ENCODE assay signal across 19 cellular contexts in genomic region chr1:202140833-202141232, GRCh38. TPM values are rescaled to one million over a fixed set of nuclear protein-coding genes. Genes with fewer than 3 reads are reported as not detected.
DNase-seq lines count a peak whose midpoint lies in the region; ATAC-seq and TF ChIP-seq lines count a peak whose summit lies in the region.
"Had no signal": no experiment of that assay in that cellular context is flagged by ENCODE, and none has a peak within 500 bp of the region (broad histone marks: within the 10 kb centered on the region; RNA-seq: fewer than 3 reads in every experiment).

No MANE protein-coding gene starts in this region.

- POLR2A ChIA-PET in Panc1 (lab: Charles Lee): no interaction called here

- ATAC-seq in Panc1 (no peak), lower lobe of right lung (no peak), HG02840 (IDR thresholded peaks at IDR 0.05; ENCODE audit: low FRiP score, unreplicated experiment) (no peak), foreskin keratinocyte (no peak), GM18909 (IDR thresholded peaks at IDR 0.05; ENCODE audit: poor library complexity, unreplicated experiment) (no peak)

- intact Hi-C loops in Panc1 (cut with micrococcal nuclease; ENCODE audit: unreplicated experiment) (no loop called here), lower lobe of right lung (cut with DNase I) (no loop called here), tibial artery (cut with DNase I; ENCODE audit: low total_unique reads) (loop anchor here (10.0 kb wide), 1 partner anchor 256 kb away; the partner anchor contains the start of gene SHISA4)

- H3K36me3 Mint-ChIP-seq in activated T-cell treated with anti-CD3 and anti-CD28 coated beads, Interleukin-2, amount 50 U/mL, for 24 hours (ENCODE audit: low read depth): peaks cover 48% of the 10 kb centered on the region

- H3K4me1 ChIP-seq in Panc1 (ENCODE audit: control insufficient read depth, insufficient read depth, low read length): peaks cover 15% of the 10 kb centered on the region
- H3K4me1 ChIP-seq in lower lobe of right lung: peaks cover 38% of the 10 kb centered on the region
- H3K4me1 ChIP-seq in tibial artery: peaks cover 0 to 41% (median 26%) of the 10 kb centered on the region in 4 donors
- H3K4me1 ChIP-seq in foreskin keratinocyte: peaks cover 6% of the 10 kb centered on the region

- no peaks in the 10 kb centered on the region for H3K9me3 ChIP-seq in Panc1 (ENCODE audit: control insufficient read depth, insufficient read depth, low read depth, low read length)
- no peaks in the 10 kb centered on the region for H3K9me3 ChIP-seq in lower lobe of right lung
- H3K9me3 ChIP-seq in tibial artery: no peaks in the 10 kb centered on the region
- H3K9me3 ChIP-seq: BLaER1 treated with 17β-estradiol and CSF1 and Interleukin-3, amounts not matched to agents 10 nM and 100 nM had no signal

- DNase-seq in activated T-cell treated with anti-CD3 and anti-CD28 coated beads, Interleukin-2, amount 50 U/mL, for 24 hours: no peak
- no peak for DNase-seq in activated T-cell treated with anti-CD3 and anti-CD28 coated beads for 4 hours
- no peak for DNase-seq in Panc1 (ENCODE audit: low read depth, low spot score)
- no peak for DNase-seq in lower lobe of right lung
- DNase-seq in tibial artery: no peak
- no peak for DNase-seq in foreskin keratinocyte
- DNase-seq: DMS79 treated with DMSO at 0.1 percent for 48 hours, GDM1, NCI-H187 treated with DMSO at 0.1 percent for 48 hours, NCI-H2171, NCI-H82, SHP77 treated with DMSO at 0.1 percent for 48 hours had no signal

- no peaks in the 10 kb centered on the region for H3K27me3 Mint-ChIP-seq in activated T-cell treated with anti-CD3 and anti-CD28 coated beads, Interleukin-2, amount 50 U/mL, for 24 hours

- H3K4me3 ChIP-seq in Panc1 (ENCODE audit: low read depth in 2 of 2, low read length in 2 of 2) (no peak overlapping the region), lower lobe of right lung (no peak overlapping the region), tibial artery (no peak overlapping the region)
- H3K4me3 ChIP-seq: BLaER1 treated with 17β-estradiol and CSF1 and Interleukin-3, amounts not matched to agents 10 nM and 100 nM had no signal

- peaks cover 2% of the 10 kb centered on the region; the same call in 1 of the 2 replicates for H3K36me3 ChIP-seq in Panc1 (ENCODE audit: control insufficient read depth, insufficient read depth, low read length)
- H3K36me3 ChIP-seq in lower lobe of right lung: peaks cover 40% of the 10 kb centered on the region
- H3K36me3 ChIP-seq in tibial artery: peaks cover 0 to 26% (median 6%) of the 10 kb centered on the region in 3 donors

- H3K27ac ChIP-seq in Panc1 (ENCODE audit: low read length) (no peak overlapping the region), lower lobe of right lung (peak overlapping the region; percentile 11), tibial artery (peak overlapping the region; percentile 12 to 93), foreskin keratinocyte (no peak overlapping the region)
- H3K27ac ChIP-seq: BLaER1 treated with 17β-estradiol and CSF1 and Interleukin-3, amounts not matched to agents 10 nM and 100 nM; KMS-11 had no signal

- peaks cover 43% of the 10 kb centered on the region for H3K4me1 Mint-ChIP-seq in activated T-cell treated with anti-CD3 and anti-CD28 coated beads, Interleukin-2, amount 50 U/mL, for 24 hours (ENCODE audit: low read depth)

- H3K4me3 Mint-ChIP-seq in activated T-cell treated with anti-CD3 and anti-CD28 coated beads, Interleukin-2, amount 50 U/mL, for 24 hours: no peak overlapping the region

- TF ChIP-seq CTCF in Panc1 (IDR thresholded peaks at IDR 0.05): no peak
- no peak for TF ChIP-seq CTCF in lower lobe of right lung (IDR thresholded peaks at IDR 0.05)
- no peak for TF ChIP-seq CTCF in tibial artery (IDR thresholded peaks at IDR 0.05)
- no peak for TF ChIP-seq CTCF in foreskin keratinocyte (conservative IDR thresholded peaks at IDR 0.05)

- H3K27ac Mint-ChIP-seq in activated T-cell treated with anti-CD3 and anti-CD28 coated beads, Interleukin-2, amount 50 U/mL, for 24 hours: peak overlapping the region; percentile 76

- in situ Hi-C loops in Panc1 (cut with HindIII; ENCODE audit: low pct_unique_long_range_greater_than_20kb, low sequenced_read_pairs): no loop called here

- no peaks in the 10 kb centered on the region for H3K9me3 Mint-ChIP-seq in activated T-cell treated with anti-CD3 and anti-CD28 coated beads, Interleukin-2, amount 50 U/mL, for 24 hours

- BruUV-seq in Panc1 (replicated peaks; lab: Mats Ljungman, UMichigan): TSS peak; percentile 44

- H3K27me3 ChIP-seq in Panc1 (ENCODE audit: control insufficient read depth, insufficient read depth, low read length) (no peaks in the 10 kb centered on the region), lower lobe of right lung (ENCODE audit: low read depth) (no peaks in the 10 kb centered on the region), tibial artery (no peaks in the 10 kb centered on the region), foreskin keratinocyte (no peaks in the 10 kb centered on the region)
- H3K27me3 ChIP-seq: BLaER1 treated with 17β-estradiol and CSF1 and Interleukin-3, amounts not matched to agents 10 nM and 100 nM had no signal

- CTCF ChIA-PET in Panc1 (lab: Charles Lee): no interaction called here

RNA-seq across cellular contexts. Expression of gene ARL8A, which starts 3.7 kb away (rescaled TPM):
- total RNA-seq in Panc1 (2021; ENCODE audit: unreplicated experiment) (62.6 TPM), lower lobe of right lung (98.0 TPM), foreskin keratinocyte (21.9 and 26.0 TPM in 2 replicates)
- 61.9 TPM for polyA plus RNA-seq in Panc1 (2012; ENCODE audit: insufficient read length)
- 28.7 and 28.8 TPM in 2 replicates for polyA plus RNA-seq in foreskin keratinocyte

RNA-seq across cellular contexts. Expression of gene GPR37L1, which starts 18.1 kb away (rescaled TPM):
- total RNA-seq in Panc1 (2021; ENCODE audit: unreplicated experiment) (0.44 TPM), lower lobe of right lung (0.06 TPM), foreskin keratinocyte (0.03 TPM in 1 of 2 replicates, not detected in the other)
- polyA plus RNA-seq in Panc1 (2012; ENCODE audit: insufficient read length): 0.39 TPM
- 0.01 and 0.02 TPM in 2 replicates for polyA plus RNA-seq in foreskin keratinocyte
- total RNA-seq: NCI-H460 had no signal

RNA-seq across cellular contexts. Expression of gene PTPN7, which starts 19.6 kb away (rescaled TPM):
- total RNA-seq in Panc1 (2021; ENCODE audit: unreplicated experiment): 0.33 TPM
- not detected for polyA plus RNA-seq in Panc1 (2012; ENCODE audit: insufficient read length)
- total RNA-seq in lower lobe of right lung: 8.5 TPM
- not detected in 2 replicates for total RNA-seq in foreskin keratinocyte
- polyA plus RNA-seq in foreskin keratinocyte: not detected in 2 replicates
- total RNA-seq: A172, H1, NCI-H460 had no signal

RNA-seq across cellular contexts. Expression of gene LGR6, which starts 52.8 kb away (rescaled TPM):
- total RNA-seq in Panc1 (2021; ENCODE audit: unreplicated experiment) (0.08 TPM), lower lobe of right lung (1.7 TPM), foreskin keratinocyte (0.21 and 0.78 TPM in 2 replicates)
- polyA plus RNA-seq in Panc1 (2012; ENCODE audit: insufficient read length): 0.23 TPM
- polyA plus RNA-seq in foreskin keratinocyte: 0.31 and 0.39 TPM in 2 replicates
- total RNA-seq: A172 had no signal

Comparison
In these comparisons a context has a peak if more than half of its experiments do, and no peak if none do; other contexts are left out.
1. H3K27ac ChIP-seq: peak in lower lobe of right lung (single experiment) and tibial artery (2 of 2); none in Panc1 (single experiment) and foreskin keratinocyte (single experiment).